ENCODE assay signal across 8 cellular contexts in the genomic region with DNA sequence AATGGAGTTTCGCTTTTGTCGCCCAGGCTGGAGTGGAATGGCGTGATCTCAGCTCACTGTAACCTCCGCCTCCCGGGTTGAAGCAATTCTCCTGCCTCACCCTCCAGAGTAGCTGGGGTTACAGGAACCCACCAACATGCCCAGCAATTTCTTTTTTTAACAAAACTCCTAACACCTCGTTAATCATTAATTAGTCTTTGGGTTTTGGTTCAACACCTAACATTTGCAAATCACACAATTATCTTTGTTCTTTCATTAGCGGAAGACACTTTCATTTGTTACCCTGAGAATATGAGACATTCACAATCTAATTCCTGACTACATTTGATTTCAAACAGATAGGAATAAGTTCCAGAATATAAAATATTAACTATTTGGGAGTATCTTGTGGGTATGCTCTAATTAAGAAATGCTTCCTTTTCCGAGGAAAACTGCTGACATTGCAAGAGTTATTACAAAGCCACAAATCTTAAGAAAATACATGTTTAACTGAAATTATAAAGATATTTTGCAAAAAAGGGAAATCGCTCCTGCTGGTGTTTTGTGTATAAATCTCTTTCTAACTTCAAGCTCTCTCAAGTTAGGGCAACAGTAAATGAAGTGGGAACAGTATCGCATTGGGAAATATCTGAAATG. TPM values are rescaled to one million over a fixed set of nuclear protein-coding genes. Genes with fewer than 3 reads are reported as not detected.
DNase-seq lines count a peak whose midpoint lies in the region; ATAC-seq and TF ChIP-seq lines count a peak whose summit lies in the region.

No MANE protein-coding gene starts in this region.

- H2AFZ ChIP-seq in MM.1S (ENCODE audit: low read length) (peak overlapping the region; percentile 82), neuron (ENCODE audit: low read depth, low read length) (no peak overlapping the region)

- no peaks in the 10 kb centered on the region for H4K20me1 ChIP-seq in MM.1S (ENCODE audit: insufficient read depth, low read length)

- DNase-seq in CD14-positive monocyte (ENCODE audit: low spot score) = no peak
- DNase-seq in MM.1S = no peak
- no peak for DNase-seq in effector memory CD8-positive, alpha-beta T cell
- DNase-seq in GM19238 (ENCODE audit: insufficient read length, low spot score) = no peak
- DNase-seq in HEK293T (ENCODE audit: extremely low spot score) = no peak

- no peaks in the 10 kb centered on the region for H3K9me2 ChIP-seq in MM.1S (replicated peaks; ENCODE audit: insufficient read depth, low read length)

- POLR2A ChIA-PET in HEK293T (lab: Yijun Ruan, JAX) = no interaction called here

- peak overlapping the region; percentile 91 to 99 for H3K4me3 Mint-ChIP-seq in CD14-positive monocyte
- H3K4me3 Mint-ChIP-seq in effector memory CD8-positive, alpha-beta T cell = peak overlapping the region; percentile 88 to 92

- TF ChIP-seq CTCF in CD14-positive monocyte (IDR thresholded peaks at IDR 0.05) (no peak), MM.1S (IDR thresholded peaks at IDR 0.05; ENCODE audit: low read length) (no peak)

- CTCF ChIA-PET in HEK293T (lab: Yijun Ruan, JAX) = no interaction called here

- peaks cover 15% of the 10 kb centered on the region for H3K4me1 ChIP-seq in MM.1S (ENCODE audit: low read length)
- H3K4me1 ChIP-seq in neuron (ENCODE audit: insufficient read depth, low read length) = peaks cover 20% of the 10 kb centered on the region

- H3K9ac ChIP-seq in MM.1S (ENCODE audit: low read length) = peak overlapping the region; percentile 93

- peaks cover 51% of the 10 kb centered on the region for H3K79me2 ChIP-seq in MM.1S (ENCODE audit: low read length)

- H3K4me1 Mint-ChIP-seq in CD14-positive monocyte = peaks cover 33% of the 10 kb centered on the region
- peaks cover 18 to 30% of the 10 kb centered on the region in 2 donors for H3K4me1 Mint-ChIP-seq in effector memory CD8-positive, alpha-beta T cell (ENCODE audit: low read depth in 2 of 2)

- no peaks in the 10 kb centered on the region for H3K9me3 ChIP-seq in MM.1S (replicated peaks; ENCODE audit: insufficient read depth, low read length)
- H3K9me3 ChIP-seq in neuron (ENCODE audit: low read length) = no peaks in the 10 kb centered on the region

- peaks cover 4 to 13% (median 12%) of the 10 kb centered on the region in 3 donors for H3K27me3 Mint-ChIP-seq in CD14-positive monocyte (ENCODE audit: low read depth in 3 of 3)
- H3K27me3 Mint-ChIP-seq in effector memory CD8-positive, alpha-beta T cell = no peaks in the 10 kb centered on the region

- H3K36me3 Mint-ChIP-seq in CD14-positive monocyte = peaks cover 6 to 14% of the 10 kb centered on the region in 2 donors
- peaks cover 37% of the 10 kb centered on the region for H3K36me3 Mint-ChIP-seq in effector memory CD8-positive, alpha-beta T cell (ENCODE audit: insufficient read depth)

- H3K27ac Mint-ChIP-seq in CD14-positive monocyte = peak overlapping the region; percentile 98 to 100 (median 99)
- H3K27ac Mint-ChIP-seq in effector memory CD8-positive, alpha-beta T cell = peak overlapping the region; percentile 95 to 99

- peaks cover 5% of the 10 kb centered on the region; the same call in 1 of the 2 replicates for H3F3A ChIP-seq in MM.1S (ENCODE audit: insufficient read depth, low read length)

- peak overlapping the region; percentile 91 for H3K4me2 ChIP-seq in MM.1S (ENCODE audit: low read depth, low read length)

- H3K36me3 ChIP-seq in MM.1S (replicated peaks; ENCODE audit: insufficient read depth, low read length) (peaks cover 9% of the 10 kb centered on the region; the same call in 1 of the 2 replicates), neuron (ENCODE audit: insufficient read depth, low read length) (peaks cover 22% of the 10 kb centered on the region)

- intact Hi-C loops in CD14-positive monocyte (cut with micrococcal nuclease) = no loop called here

- H3K27me3 ChIP-seq in MM.1S (replicated peaks; ENCODE audit: insufficient read depth, low read length) (no peaks in the 10 kb centered on the region), neuron (ENCODE audit: insufficient read depth, low read length) (no peaks in the 10 kb centered on the region)

- peak overlapping the region; percentile 87; the same call in 1 of the 2 replicates for H3K27ac ChIP-seq in MM.1S (ENCODE audit: low read length)

- H3K4me3 ChIP-seq in MM.1S (ENCODE audit: low read length) (peak overlapping the region; percentile 92), neuron (ENCODE audit: low read length) (peak overlapping the region; percentile 90)

- no peak for ATAC-seq in effector memory CD8-positive, alpha-beta T cell (replicated peaks)
- ATAC-seq in activated CD4-positive, CD25-positive, alpha-beta regulatory T cell treated with anti-CD3 and anti-CD28 coated beads, Interleukin-2, amount 50 U/mL, for 24 hours = no peak
- ATAC-seq in HG02623 (IDR thresholded peaks at IDR 0.05; ENCODE audit: unreplicated experiment) = no peak

- peaks cover 0 to 7% (median 0%) of the 10 kb centered on the region in 7 donors for H3K9me3 Mint-ChIP-seq in CD14-positive monocyte
- H3K9me3 Mint-ChIP-seq in effector memory CD8-positive, alpha-beta T cell = no peaks in the 10 kb centered on the region

TF ChIP-seq in HEK293T, 16 proteins besides CTCF, POLR2A, EP300 and RAD21:
- TF ChIP-seq SP1 (IDR thresholded peaks at IDR 0.05) = no peak
- TF ChIP-seq LEF1 (IDR thresholded peaks at IDR 0.05; ENCODE audit: borderline replicate concordance) = no peak
- TF ChIP-seq BHLHE40 (IDR thresholded peaks at IDR 0.05; ENCODE audit: borderline replicate concordance) = no peak
- TF ChIP-seq SUZ12 (IDR thresholded peaks at IDR 0.05) = no peak
- TF ChIP-seq TARDBP (IDR thresholded peaks at IDR 0.05) = no peak
- no peak for TF ChIP-seq FOXK2 (IDR thresholded peaks at IDR 0.05)
- TF ChIP-seq FOXM1 (IDR thresholded peaks at IDR 0.05; ENCODE audit: borderline replicate concordance) = no peak
- TF ChIP-seq, protein P1, sequence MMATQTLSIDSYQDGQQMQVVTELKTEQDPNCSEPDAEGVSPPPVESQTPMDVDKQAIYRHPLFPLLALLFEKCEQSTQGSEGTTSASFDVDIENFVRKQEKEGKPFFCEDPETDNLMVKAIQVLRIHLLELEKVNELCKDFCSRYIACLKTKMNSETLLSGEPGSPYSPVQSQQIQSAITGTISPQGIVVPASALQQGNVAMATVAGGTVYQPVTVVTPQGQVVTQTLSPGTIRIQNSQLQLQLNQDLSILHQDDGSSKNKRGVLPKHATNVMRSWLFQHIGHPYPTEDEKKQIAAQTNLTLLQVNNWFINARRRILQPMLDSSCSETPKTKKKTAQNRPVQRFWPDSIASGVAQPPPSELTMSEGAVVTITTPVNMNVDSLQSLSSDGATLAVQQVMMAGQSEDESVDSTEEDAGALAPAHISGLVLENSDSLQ (IDR thresholded peaks at IDR 0.05) = no peak
- no peak for TF ChIP-seq ZNF384 (IDR thresholded peaks at IDR 0.05)
- no peak for TF ChIP-seq ELF4 (IDR thresholded peaks at IDR 0.05)
- no peak for TF ChIP-seq FOXA1 (IDR thresholded peaks at IDR 0.05)
- TF ChIP-seq HDGF (IDR thresholded peaks at IDR 0.05; ENCODE audit: borderline replicate concordance) = no peak
- TF ChIP-seq NFRKB (IDR thresholded peaks at IDR 0.05) = no peak
TF ChIP-seq in HEK293T: peak in this region for 0.

RNA-seq across cellular contexts. Expression of gene LSM8, which starts 1.2 kb away (rescaled TPM):
- polyA plus RNA-seq in CD14-positive monocyte = 10 to 100 TPM; 23.4 to 32.5 TPM

RNA-seq across cellular contexts. Expression of gene ANKRD7, which starts 41.8 kb away (rescaled TPM):
- not detected for polyA plus RNA-seq in CD14-positive monocyte
